Comparison of ENCODE assay signal across 26 cellular contexts in the genomic region with DNA sequence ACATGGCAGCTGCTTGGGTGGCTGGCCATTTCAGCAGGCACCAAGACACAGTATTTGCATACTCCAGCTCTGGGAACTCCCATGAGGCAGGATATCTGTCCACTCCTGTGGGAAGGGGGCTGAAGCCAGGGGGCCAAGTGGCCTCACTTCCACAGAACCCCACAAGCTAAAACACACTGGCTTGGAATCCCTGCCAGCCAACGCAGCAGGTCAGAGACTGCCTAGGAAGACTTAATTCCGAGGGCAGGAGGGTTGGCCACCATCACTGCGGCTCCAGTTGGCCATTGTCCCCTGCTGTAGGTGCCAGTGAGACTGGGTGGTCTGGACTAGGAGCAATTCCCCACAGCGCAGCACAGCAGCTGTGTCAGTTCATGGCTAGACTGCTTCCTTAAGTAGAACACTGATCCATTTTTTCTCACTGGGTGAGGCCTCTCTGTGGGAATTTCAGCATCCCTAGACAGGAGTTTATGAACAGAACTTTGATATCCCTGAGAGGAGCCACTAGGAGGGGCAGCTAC.
"Had no signal": no experiment of that assay in that cellular context is flagged by ENCODE, and none has a peak within 500 bp of the region (broad histone marks: within the 10 kb centered on the region; RNA-seq: fewer than 3 reads in every experiment).

No MANE protein-coding gene starts in this region.

- DNase-seq: naive thymus-derived CD8-positive, alpha-beta T cell; nephron progenitor cell; occipital lobe; ovary; psoas muscle; stimulated activated CD4-positive, alpha-beta T cell treated with anti-CD3 and anti-CD28 coated beads, Interleukin-15, amount 100 ng/mL, for 24 hours; stimulated activated CD4-positive, alpha-beta T cell treated with anti-CD3 and anti-CD28 coated beads, Interleukin-2, amount 100 ng/mL, for 24 hours; stimulated activated CD4-positive, alpha-beta T cell treated with anti-CD3 and anti-CD28 coated beads, Interleukin-2, amount 100 ng/mL, for 48 hours; stimulated activated CD4-positive, alpha-beta T cell treated with anti-CD3 and anti-CD28 coated beads, Interleukin-4, amount 100 ng/mL, for 24 hours; stimulated activated naive B cell treated with anti-CD40 and anti-IgM and Interleukin-4, amounts not matched to agents 10 μg/mL and 1 μg/mL and 100 μg/mL, for 72 hours; stimulated activated naive CD4-positive, alpha-beta T cell treated with Interleukin-2 at 50 U/mL for 16 hours; stomach; thyroid gland; trophoblast cell; upper lobe of left lung had no signal

- H3K9me3 ChIP-seq: ovary, thyroid gland had no signal

- H2AFZ ChIP-seq: parathyroid adenoma had no signal

- H3K4me1 ChIP-seq: parathyroid adenoma, psoas muscle, stomach, thyroid gland, tibial nerve, upper lobe of left lung, vagina had no signal

- H3K4me3 ChIP-seq: ovary, psoas muscle, skin epidermis, smooth muscle cell, stomach, thoracic aorta, thyroid gland, tibial nerve, upper lobe of left lung, vagina had no signal

- H3K9ac ChIP-seq: parathyroid adenoma had no signal

- FAIRE-seq: urothelium cell line had no signal

- H3K27me3 ChIP-seq: ovary, stomach, thyroid gland, tibial nerve, upper lobe of left lung, vagina had no signal

- ATAC-seq: naive thymus-derived CD8-positive, alpha-beta T cell; natural killer cell treated with Interleukin-12 subunit alpha and Interleukin-12 subunit beta and Interleukin-15 and Interleukin-18, amount 100 ng/mL, for 72 hours; psoas muscle; right cardiac atrium; sciatic nerve; stimulated activated effector memory CD8-positive, alpha-beta T cell treated with anti-CD3 and anti-CD28 coated beads, Interleukin-12 subunit alpha, Interleukin-12 subunit beta, amount 100 ng/mL, for 72 hours; stimulated activated naive B cell treated with anti-CD40 and anti-IgM and Interleukin-4, amounts not matched to agents 10 μg/mL and 1 μg/mL and 100 μg/mL, for 72 hours had no signal

- H3K27ac ChIP-seq: ovary, parathyroid adenoma, psoas muscle, skin epidermis, stomach, thoracic aorta, thyroid gland, tibial nerve, upper lobe of left lung, vagina had no signal

- H3K4me2 ChIP-seq: smooth muscle cell had no signal

- H3K36me3 ChIP-seq: ovary, thoracic aorta, thyroid gland, upper lobe of left lung, vagina had no signal

- H3K79me2 ChIP-seq: parathyroid adenoma had no signal
